Comparison of ENCODE assay signal across 1 cellular context in the genomic region with DNA sequence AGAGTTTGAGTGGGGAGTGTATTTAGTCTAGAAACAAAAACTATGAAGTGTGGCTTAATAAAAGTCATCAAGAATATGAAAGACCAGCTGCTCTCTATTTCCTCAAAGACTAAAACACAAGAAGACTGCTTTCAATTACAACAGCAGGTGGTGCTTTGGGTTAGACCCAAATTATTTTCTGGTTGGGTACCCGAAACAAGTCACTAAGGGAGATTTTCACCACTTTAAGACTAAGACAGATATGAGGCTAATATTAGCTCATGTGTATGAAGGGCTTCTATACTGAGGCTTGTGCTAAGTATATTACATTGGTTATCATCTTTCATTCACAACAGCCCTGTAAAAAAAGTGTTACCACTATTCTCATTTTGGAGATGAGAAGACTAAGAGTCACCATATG.
TF ChIP-seq lines count a peak whose summit lies in the region.

No MANE protein-coding gene starts in this region.

TF ChIP-seq in HepG2, 621 proteins besides CTCF, POLR2A, EP300 and RAD21 (continued from another document):
- TF ChIP-seq, protein P1, sequence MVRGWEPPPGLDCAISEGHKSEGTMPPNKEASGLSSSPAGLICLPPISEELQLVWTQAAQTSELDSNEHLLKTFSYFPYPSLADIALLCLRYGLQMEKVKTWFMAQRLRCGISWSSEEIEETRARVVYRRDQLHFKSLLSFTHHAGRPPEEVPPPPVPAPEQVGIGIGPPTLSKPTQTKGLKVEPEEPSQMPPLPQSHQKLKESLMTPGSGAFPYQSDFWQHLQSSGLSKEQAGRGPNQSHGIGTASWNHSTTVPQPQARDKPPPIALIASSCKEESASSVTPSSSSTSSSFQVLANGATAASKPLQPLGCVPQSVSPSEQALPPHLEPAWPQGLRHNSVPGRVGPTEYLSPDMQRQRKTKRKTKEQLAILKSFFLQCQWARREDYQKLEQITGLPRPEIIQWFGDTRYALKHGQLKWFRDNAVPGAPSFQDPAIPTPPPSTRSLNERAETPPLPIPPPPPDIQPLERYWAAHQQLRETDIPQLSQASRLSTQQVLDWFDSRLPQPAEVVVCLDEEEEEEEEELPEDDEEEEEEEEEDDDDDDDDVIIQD (CRISPR knock-in tag; IDR thresholded peaks at IDR 0.05; ENCODE audit: low read depth): no peak
- TF ChIP-seq, protein P2, sequence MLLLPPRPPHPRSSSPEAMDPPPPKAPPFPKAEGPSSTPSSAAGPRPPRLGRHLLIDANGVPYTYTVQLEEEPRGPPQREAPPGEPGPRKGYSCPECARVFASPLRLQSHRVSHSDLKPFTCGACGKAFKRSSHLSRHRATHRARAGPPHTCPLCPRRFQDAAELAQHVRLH (CRISPR knock-in tag; IDR thresholded peaks at IDR 0.05; ENCODE audit: borderline replicate concordance, low read depth): no peak
- TF ChIP-seq, protein P3, sequence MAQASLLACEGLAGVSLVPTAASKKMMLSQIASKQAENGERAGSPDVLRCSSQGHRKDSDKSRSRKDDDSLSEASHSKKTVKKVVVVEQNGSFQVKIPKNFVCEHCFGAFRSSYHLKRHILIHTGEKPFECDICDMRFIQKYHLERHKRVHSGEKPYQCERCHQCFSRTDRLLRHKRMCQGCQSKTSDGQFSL (CRISPR knock-in tag; IDR thresholded peaks at IDR 0.05): no peak
- TF ChIP-seq ZNF570 (CRISPR knock-in tag; IDR thresholded peaks at IDR 0.05; ENCODE audit: borderline replicate concordance) (no peak), NCOR1 (IDR thresholded peaks at IDR 0.05; ENCODE audit: borderline replicate concordance, low read length) (no peak), YY1 (IDR thresholded peaks at IDR 0.05; ENCODE audit: insufficient read depth, insufficient replicate concordance, low read depth, low read length) (no peak), SMC3 (IDR thresholded peaks at IDR 0.05; ENCODE audit: low read length) (no peak), ZNF329 (CRISPR knock-in tag; IDR thresholded peaks at IDR 0.05; ENCODE audit: low read depth) (no peak), HDAC6 (IDR thresholded peaks at IDR 0.05; ENCODE audit: low read depth, low read length) (no peak), PRMT3 (CRISPR knock-in tag; IDR thresholded peaks at IDR 0.05; ENCODE audit: borderline replicate concordance, low read depth) (no peak), SNAPC2 (CRISPR knock-in tag; IDR thresholded peaks at IDR 0.05) (no peak), ZBTB38 (CRISPR knock-in tag; IDR thresholded peaks at IDR 0.05) (no peak)
- TF ChIP-seq, protein P4, sequence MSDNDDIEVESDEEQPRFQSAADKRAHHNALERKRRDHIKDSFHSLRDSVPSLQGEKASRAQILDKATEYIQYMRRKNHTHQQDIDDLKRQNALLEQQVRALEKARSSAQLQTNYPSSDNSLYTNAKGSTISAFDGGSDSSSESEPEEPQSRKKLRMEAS (IDR thresholded peaks at IDR 0.05): no peak
- TF ChIP-seq, protein P5, sequence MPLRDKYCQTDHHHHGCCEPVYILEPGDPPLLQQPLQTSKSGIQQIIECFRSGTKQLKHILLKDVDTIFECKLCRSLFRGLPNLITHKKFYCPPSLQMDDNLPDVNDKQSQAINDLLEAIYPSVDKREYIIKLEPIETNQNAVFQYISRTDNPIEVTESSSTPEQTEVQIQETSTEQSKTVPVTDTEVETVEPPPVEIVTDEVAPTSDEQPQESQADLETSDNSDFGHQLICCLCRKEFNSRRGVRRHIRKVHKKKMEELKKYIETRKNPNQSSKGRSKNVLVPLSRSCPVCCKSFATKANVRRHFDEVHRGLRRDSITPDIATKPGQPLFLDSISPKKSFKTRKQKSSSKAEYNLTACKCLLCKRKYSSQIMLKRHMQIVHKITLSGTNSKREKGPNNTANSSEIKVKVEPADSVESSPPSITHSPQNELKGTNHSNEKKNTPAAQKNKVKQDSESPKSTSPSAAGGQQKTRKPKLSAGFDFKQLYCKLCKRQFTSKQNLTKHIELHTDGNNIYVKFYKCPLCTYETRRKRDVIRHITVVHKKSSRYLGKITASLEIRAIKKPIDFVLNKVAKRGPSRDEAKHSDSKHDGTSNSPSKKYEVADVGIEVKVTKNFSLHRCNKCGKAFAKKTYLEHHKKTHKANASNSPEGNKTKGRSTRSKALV (CRISPR knock-in tag; IDR thresholded peaks at IDR 0.05): no peak
